8 cellular contexts compared by ENCODE assay signal in genomic region chr17:82021728-82022309, GRCh38. TPM values are rescaled to one million over a fixed set of nuclear protein-coding genes. Genes with fewer than 3 reads are reported as not detected.
A peak's percentile ranks its signal among the peaks of the same experiment; 100 is the strongest.
DNase-seq lines count a peak whose midpoint lies in the region; ATAC-seq and TF ChIP-seq lines count a peak whose summit lies in the region.

No MANE protein-coding gene starts in this region.

- CTCF ChIA-PET in activated CD8-positive, alpha-beta memory T cell treated with anti-CD3 and anti-CD28 coated beads, Interleukin-2, amount 10 ng/mL, durations not matched to agents 7 days and 5 days (lab: Charles Lee), result interaction anchor here (0.9 to 9.0 kb wide), 21 partner anchors 8 to 200 kb away, joined by 3 to 181 read pairs (median 5); partner anchors contain the start of genes DCXR, GPS1, MAFG and NOTUM
- CTCF ChIA-PET in WTC11 (lab: Charles Lee), result interaction anchor here (0.7 to 8.8 kb wide), 19 partner anchors 9 to 196 kb away, joined by 3 to 119 read pairs (median 7); partner anchors contain the start of genes DCXR, MAFG, NOTUM and RAC3

- peak overlapping the region in 4 of 5 donors; percentile 72 to 85 (median 74) for H3K9ac ChIP-seq in subcutaneous abdominal adipose tissue (ENCODE audit: low read length in 5 of 5)

- no peak for TF ChIP-seq CTCF in WTC11 (IDR thresholded peaks at IDR 0.05)

- peak overlapping the region; percentile 82 for H3K4me3 Mint-ChIP-seq in activated CD8-positive, alpha-beta memory T cell treated with anti-CD3 and anti-CD28 coated beads, Interleukin-2, amount 10 ng/mL, durations not matched to agents 7 days and 5 days
- peak overlapping the region; percentile 78 for H3K4me3 Mint-ChIP-seq in WTC11

- peaks cover 0 to 2% (median 0%) of the 10 kb centered on the region in 5 donors for H3K27me3 ChIP-seq in subcutaneous abdominal adipose tissue (ENCODE audit: control insufficient read depth in 5 of 5, insufficient read depth in 4 of 5, low read length in 5 of 5)

- peaks cover 6 to 35% (median 31%) of the 10 kb centered on the region in 5 donors for H3K4me1 ChIP-seq in subcutaneous abdominal adipose tissue (ENCODE audit: control insufficient read depth in 5 of 5, insufficient read depth in 5 of 5, low read length in 5 of 5)

- no peaks in the 10 kb centered on the region for H3K9me3 ChIP-seq in iPS-18c (ENCODE audit: control insufficient read depth, insufficient read depth, low read length)
- no peaks in the 10 kb centered on the region for H3K9me3 ChIP-seq in subcutaneous abdominal adipose tissue (ENCODE audit: control insufficient read depth in 5 of 5, low read length in 5 of 5)

- no peak for DNase-seq in activated CD8-positive, alpha-beta memory T cell treated with anti-CD3 and anti-CD28 coated beads, Interleukin-2, amount 10 ng/mL, durations not matched to agents 7 days and 5 days
- DNase-seq in activated CD8-positive, alpha-beta memory T cell treated with anti-CD3 and anti-CD28 coated beads, Interleukin-2, amount 50 U/mL, for 48 hours, result no peak
- DNase-seq in WTC11 (ENCODE audit: low spot score), result no peak
- no peak for DNase-seq in HuH-7.5 (ENCODE audit: low spot score)

- H3K4me3 ChIP-seq in iPS-18c (ENCODE audit: insufficient read depth, low read depth, low read length) (peak overlapping the region; percentile 84), subcutaneous abdominal adipose tissue (ENCODE audit: low read depth in 1 of 5, low read length in 5 of 5) (peak overlapping the region; percentile 54 to 84 (median 81))

- peak overlapping the region; percentile 78 for H3K27ac Mint-ChIP-seq in activated CD8-positive, alpha-beta memory T cell treated with anti-CD3 and anti-CD28 coated beads, Interleukin-2, amount 10 ng/mL, durations not matched to agents 7 days and 5 days
- no peak overlapping the region for H3K27ac Mint-ChIP-seq in WTC11

- ATAC-seq in activated CD8-positive, alpha-beta memory T cell treated with anti-CD3 and anti-CD28 coated beads, Interleukin-2, amount 10 ng/mL, durations not matched to agents 7 days and 5 days, result no peak
- ATAC-seq in WTC11, result no peak
- ATAC-seq in GM18520 (IDR thresholded peaks at IDR 0.05; ENCODE audit: unreplicated experiment), result no peak
- ATAC-seq in GM21528 (IDR thresholded peaks at IDR 0.05; ENCODE audit: low FRiP score, unreplicated experiment), result no peak

- peaks cover 0 to 21% (median 11%) of the 10 kb centered on the region in 5 donors for H3K36me3 ChIP-seq in subcutaneous abdominal adipose tissue (ENCODE audit: control insufficient read depth in 5 of 5, insufficient read depth in 5 of 5, low read length in 5 of 5)

- H3K4me1 Mint-ChIP-seq in activated CD8-positive, alpha-beta memory T cell treated with anti-CD3 and anti-CD28 coated beads, Interleukin-2, amount 10 ng/mL, durations not matched to agents 7 days and 5 days, result peaks cover 25% of the 10 kb centered on the region
- peaks cover 11% of the 10 kb centered on the region for H3K4me1 Mint-ChIP-seq in WTC11

- no peaks in the 10 kb centered on the region for H3K9me3 Mint-ChIP-seq in activated CD8-positive, alpha-beta memory T cell treated with anti-CD3 and anti-CD28 coated beads, Interleukin-2, amount 10 ng/mL, durations not matched to agents 7 days and 5 days (ENCODE audit: low read depth)
- no peaks in the 10 kb centered on the region for H3K9me3 Mint-ChIP-seq in WTC11

- POLR2A ChIA-PET in WTC11 (lab: Charles Lee), result no interaction called here

- H3K27ac ChIP-seq in subcutaneous abdominal adipose tissue (ENCODE audit: low read depth, low read length), result no peak overlapping the region

- peaks cover 4% of the 10 kb centered on the region for H3K36me3 Mint-ChIP-seq in activated CD8-positive, alpha-beta memory T cell treated with anti-CD3 and anti-CD28 coated beads, Interleukin-2, amount 10 ng/mL, durations not matched to agents 7 days and 5 days
- no peaks in the 10 kb centered on the region; the same call in 1 of the 2 replicates for H3K36me3 Mint-ChIP-seq in WTC11

- H3K27me3 Mint-ChIP-seq in activated CD8-positive, alpha-beta memory T cell treated with anti-CD3 and anti-CD28 coated beads, Interleukin-2, amount 10 ng/mL, durations not matched to agents 7 days and 5 days, result no peaks in the 10 kb centered on the region
- no peaks in the 10 kb centered on the region; the same call in 1 of the 2 replicates for H3K27me3 Mint-ChIP-seq in WTC11 (ENCODE audit: low read depth)

TF ChIP-seq in WTC11, 78 proteins besides CTCF, POLR2A, EP300 and RAD21:
- no peak for TF ChIP-seq ZBTB21 (CRISPR knock-in tag; IDR thresholded peaks at IDR 0.05; ENCODE audit: borderline replicate concordance)
- 0 out of 2 replicates have a peak, but pooled peaks have one; percentile 1 for TF ChIP-seq FOXP1 (CRISPR knock-in tag; IDR thresholded peaks at IDR 0.05; ENCODE audit: borderline replicate concordance)

RNA-seq across cellular contexts. Expression of gene CENPX, which starts 0.9 kb away (rescaled TPM):
- total RNA-seq in activated CD8-positive, alpha-beta memory T cell treated with anti-CD3 and anti-CD28 coated beads, Interleukin-2, amount 10 ng/mL, durations not matched to agents 7 days and 5 days, result 10 to 100 TPM; 80.2 to 91.3 TPM
- 107 to 121 TPM (median 110 TPM) in 3 replicates for total RNA-seq in WTC11 (2021)

RNA-seq across cellular contexts. Expression of gene LRRC45, which starts 1.3 kb away (rescaled TPM):
- total RNA-seq in activated CD8-positive, alpha-beta memory T cell treated with anti-CD3 and anti-CD28 coated beads, Interleukin-2, amount 10 ng/mL, durations not matched to agents 7 days and 5 days, result 10 to 100 TPM; 45.4 to 61.6 TPM
- 30.5 to 38.1 TPM (median 32.5 TPM) in 3 replicates for total RNA-seq in WTC11 (2021)

RNA-seq across cellular contexts. Expression of gene RAC3, which starts 9.7 kb away (rescaled TPM):
- total RNA-seq in activated CD8-positive, alpha-beta memory T cell treated with anti-CD3 and anti-CD28 coated beads, Interleukin-2, amount 10 ng/mL, durations not matched to agents 7 days and 5 days, result 1 to 10 TPM; 6.4 to 6.8 TPM
- total RNA-seq in WTC11 (2021), result 135 to 163 TPM (median 138 TPM) in 3 replicates

RNA-seq across cellular contexts. Expression of gene DCXR, which starts 15.7 kb away (rescaled TPM):
- total RNA-seq in activated CD8-positive, alpha-beta memory T cell treated with anti-CD3 and anti-CD28 coated beads, Interleukin-2, amount 10 ng/mL, durations not matched to agents 7 days and 5 days, result 100 to 1,000 TPM; 120 to 124 TPM
- 114 to 130 TPM (median 120 TPM) in 3 replicates for total RNA-seq in WTC11 (2021)

RNA-seq across cellular contexts. Expression of gene RFNG, which starts 29.8 kb away (rescaled TPM):
- total RNA-seq in activated CD8-positive, alpha-beta memory T cell treated with anti-CD3 and anti-CD28 coated beads, Interleukin-2, amount 10 ng/mL, durations not matched to agents 7 days and 5 days, result 10 to 100 TPM; 20.9 to 23.0 TPM
- total RNA-seq in WTC11 (2021), result 40.9 to 42.3 TPM (median 41.6 TPM) in 3 replicates

Comparison
In these comparisons a context has a peak if more than half of its experiments do, and no peak if none do; other contexts are left out.
1. RNA of gene RAC3, which starts 9.7 kb away (total RNA-seq): 135 to 163 TPM in WTC11; 6.4 to 6.8 TPM in activated CD8-positive, alpha-beta memory T cell treated with anti-CD3 and anti-CD28 coated beads, Interleukin-2, amount 10 ng/mL, durations not matched to agents 7 days and 5 days; every median in the first group is over 10 times any median in the second.